Comparison of ENCODE assay signal across 17 cellular contexts in the genomic region with DNA sequence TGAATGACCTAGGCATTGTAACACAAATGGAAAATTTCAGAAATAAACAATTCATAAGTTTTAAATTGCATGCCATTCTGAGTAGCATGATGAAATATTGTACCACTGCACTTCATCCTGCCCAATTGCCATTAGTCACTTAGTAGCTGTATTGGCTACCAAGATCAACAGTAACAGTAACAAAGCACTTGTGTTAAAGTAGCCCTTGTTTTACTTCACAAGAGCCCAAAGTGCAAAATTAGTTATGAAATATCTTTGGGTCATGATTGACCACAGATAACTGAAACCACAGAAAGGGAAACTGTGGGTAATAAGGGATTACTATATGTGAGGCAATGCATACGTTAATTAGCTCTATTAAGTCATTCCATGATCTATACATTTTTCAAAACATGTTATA. TPM values are rescaled to one million over a fixed set of nuclear protein-coding genes. Genes with fewer than 3 reads are reported as not detected.
"Had no signal": no experiment of that assay in that cellular context is flagged by ENCODE, and none has a peak within 500 bp of the region (broad histone marks: within the 10 kb centered on the region; RNA-seq: fewer than 3 reads in every experiment).

No MANE protein-coding gene starts in this region.

- H3K4me3 ChIP-seq: ascending aorta, cardiac muscle cell, hepatocyte, prostate gland had no signal

- H3K4me1 ChIP-seq: ascending aorta, prostate gland had no signal

- H3K36me3 ChIP-seq: ascending aorta, cardiac muscle cell, prostate gland had no signal

- H3K4me2 ChIP-seq: hepatocyte had no signal

- H3K27ac ChIP-seq: ascending aorta, cardiac muscle cell, hepatocyte, prostate gland had no signal

- H3K27me3 ChIP-seq: ascending aorta, cardiac muscle cell, hepatocyte had no signal

- DNase-seq: activated naive CD4-positive, alpha-beta T cell treated with anti-CD3 and anti-CD28 coated beads for 36 hours; activated naive CD8-positive, alpha-beta T cell treated with anti-CD3 and anti-CD28 coated beads, Interleukin-2, amount 50 U/mL, for 24 hours; activated T-cell treated with anti-CD3 and anti-CD28 coated beads for 4 hours; nucleus accumbens; right cardiac atrium; small intestine; stimulated activated CD4-positive, alpha-beta T cell treated with anti-CD3 and anti-CD28 coated beads, Interleukin-4, amount 100 ng/mL, for 4 hours; stimulated activated CD8-positive, alpha-beta memory T cell treated with anti-CD3 and anti-CD28 coated beads, Interleukin-4, amount 100 ng/mL, for 48 hours; stimulated activated naive CD4-positive, alpha-beta T cell treated with Interleukin-2 at 50 U/mL for 16 hours; trophoblast cell had no signal

- H3K9me3 ChIP-seq: ascending aorta, prostate gland had no signal

- ATAC-seq: activated CD4-positive, CD25-positive, alpha-beta regulatory T cell treated with anti-CD3 and anti-CD28 coated beads, Interleukin-2, amount 50 U/mL, for 24 hours; activated naive CD8-positive, alpha-beta T cell treated with anti-CD3 and anti-CD28 coated beads, Interleukin-2, amount 50 U/mL, for 24 hours; activated T-helper 17 cell treated with anti-CD3 and anti-CD28 coated beads, Interleukin-2, amount 50 U/mL, for 72 hours; left lobe of liver; right cardiac atrium had no signal

RNA-seq across cellular contexts. Expression of a gene that starts 33.3 kb away (rescaled TPM):
- total RNA-seq: activated T-helper 17 cell treated with anti-CD3 and anti-CD28 coated beads, Interleukin-2, amount 50 U/mL, for 72 hours had no signal
